ENCODE assay signal across 1 cellular context in genomic region chr6:127212376-127212775, GRCh38.
TF ChIP-seq lines count a peak whose summit lies in the region.

No MANE protein-coding gene starts in this region.

TF ChIP-seq in GM23338, 12 proteins besides CTCF, POLR2A, EP300 and RAD21 (continued from another document):
- TF ChIP-seq ZNF462 (CRISPR knock-in tag; IDR thresholded peaks at IDR 0.05) (no peak), JUNB (IDR thresholded peaks at IDR 0.05; ENCODE audit: unreplicated experiment) (no peak)
